8 cellular contexts compared by ENCODE assay signal in the genomic region with DNA sequence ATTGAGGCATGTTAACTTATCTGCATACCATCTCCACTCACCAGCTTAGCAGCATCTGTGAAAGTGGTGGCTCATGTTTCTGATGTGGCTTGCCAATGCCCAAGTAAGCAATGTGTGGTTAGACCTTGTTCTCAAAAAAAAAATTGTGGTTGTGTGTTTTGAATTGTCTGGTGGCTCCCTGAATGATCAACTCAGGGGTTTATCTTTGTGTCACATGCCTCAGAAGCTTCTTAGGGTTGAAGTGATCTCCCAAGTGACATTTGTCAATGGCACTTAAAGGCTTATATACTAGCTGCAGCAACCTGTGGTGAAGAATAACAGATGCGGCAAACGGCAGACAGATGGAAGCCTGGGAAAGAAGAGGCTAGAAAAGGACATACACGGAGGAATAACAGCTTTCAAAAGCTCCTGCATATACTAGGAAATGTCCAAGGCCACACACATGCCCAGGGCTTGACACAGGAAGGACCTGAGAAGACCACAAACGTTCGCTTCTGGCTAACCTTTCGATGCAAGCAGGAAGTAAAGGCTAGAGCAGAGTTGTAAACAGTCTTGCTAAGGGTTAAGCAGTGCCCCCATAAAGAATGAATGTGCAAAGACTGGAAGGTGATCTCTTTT. TPM values are rescaled to one million over a fixed set of nuclear protein-coding genes. Genes with fewer than 3 reads are reported as not detected.
DNase-seq lines count a peak whose midpoint lies in the region; ATAC-seq and TF ChIP-seq lines count a peak whose summit lies in the region.

No MANE protein-coding gene starts in this region.

- CTCF ChIA-PET in Caco-2 (lab: Charles Lee), result no interaction called here

- TF ChIP-seq CTCF in tibial artery (IDR thresholded peaks at IDR 0.05) (no peak), Caco-2 (IDR thresholded peaks at IDR 0.05; ENCODE audit: insufficient read depth in 1 of 2, low read depth in 1 of 2, low read length in 1 of 2, severe bottlenecking in 1 of 2, unreplicated experiment in 1 of 2) (no peak)

- H3K4me1 Mint-ChIP-seq in Caco-2 (ENCODE audit: low read depth, unreplicated experiment), result peaks cover 9% of the 10 kb centered on the region

- H3K36me3 ChIP-seq in tibial artery (no peaks in the 10 kb centered on the region), Caco-2 (ENCODE audit: control insufficient read depth, insufficient read depth, low read length) (no peaks in the 10 kb centered on the region)

- intact Hi-C loops in tibial artery (cut with DNase I; ENCODE audit: low total_unique reads), result no loop called here
- intact Hi-C loops in Caco-2 (cut with micrococcal nuclease; ENCODE audit: unreplicated experiment), result no loop called here

- H3K4me3 Mint-ChIP-seq in Caco-2 (ENCODE audit: unreplicated experiment), result no peak overlapping the region

- H3K36me3 Mint-ChIP-seq in Caco-2 (ENCODE audit: insufficient read depth, unreplicated experiment), result no peaks in the 10 kb centered on the region

- POLR2A ChIA-PET in Caco-2 (lab: Charles Lee), result no interaction called here

- DNase-seq in NCI-H69 (lab: John Stamatoyannopoulos, UW) (peak; percentile 16), HuH-7.5 (ENCODE audit: low spot score) (no peak), tibial artery (no peak), Caco-2 (no peak)
- DNase-seq in activated naive CD4-positive, alpha-beta T cell treated with Interleukin-2 at 50 U/mL for 16 hours, result peak; percentile 47
- DNase-seq in stimulated activated CD4-positive, alpha-beta T cell treated with anti-CD3 and anti-CD28 coated beads, TNF-alpha, amount 100 ng/mL, for 1 hour (ENCODE audit: low read depth in 3 of 3, low spot score in 1 of 3), result peak in 2 of 3 donors; percentile 12 to 16

- ATAC-seq in GM18873 (IDR thresholded peaks at IDR 0.05; ENCODE audit: low FRiP score, unreplicated experiment), result peak; percentile 97
- peak; percentile 97 for ATAC-seq in HG02943 (IDR thresholded peaks at IDR 0.05; ENCODE audit: low read depth, unreplicated experiment)

- H3K9me3 ChIP-seq in tibial artery (peaks cover 0 to 8% (median 0%) of the 10 kb centered on the region in 3 donors), Caco-2 (no peaks in the 10 kb centered on the region)

- H3K27me3 Mint-ChIP-seq in Caco-2 (ENCODE audit: insufficient read depth, unreplicated experiment), result no peaks in the 10 kb centered on the region

- no peaks in the 10 kb centered on the region for H3K9me3 Mint-ChIP-seq in Caco-2 (ENCODE audit: unreplicated experiment)

- BruUV-seq in Caco-2 (replicated peaks; lab: Mats Ljungman, UMichigan), result no TSS peak

- no peak overlapping the region for H3K27ac ChIP-seq in tibial artery

- no peak overlapping the region for H3K4me3 ChIP-seq in tibial artery
- H3K4me3 ChIP-seq in Caco-2 (ENCODE audit: low read depth, low read length), result no peak overlapping the region

- H3K27ac Mint-ChIP-seq in Caco-2 (ENCODE audit: unreplicated experiment), result no peak overlapping the region

- H3K4me1 ChIP-seq in tibial artery, result no peaks in the 10 kb centered on the region
- no peaks in the 10 kb centered on the region for H3K4me1 ChIP-seq in Caco-2

- no peaks in the 10 kb centered on the region for H3K27me3 ChIP-seq in tibial artery
- H3K27me3 ChIP-seq in Caco-2 (replicated peaks; ENCODE audit: control insufficient read depth, insufficient read depth, low read length), result no peaks in the 10 kb centered on the region

RNA-seq across cellular contexts. Expression of a gene that starts 42.2 kb away (rescaled TPM):
- 4.7 and 5.7 TPM in 2 replicates for total RNA-seq in Caco-2 (2022)

Comparison
In these comparisons a context has a peak if more than half of its experiments do, and no peak if none do; other contexts are left out.
1. DNase-seq: peak in NCI-H69 (single experiment), activated naive CD4-positive, alpha-beta T cell treated with Interleukin-2 at 50 U/mL for 16 hours (single experiment) and stimulated activated CD4-positive, alpha-beta T cell treated with anti-CD3 and anti-CD28 coated beads, TNF-alpha, amount 100 ng/mL, for 1 hour (2 of 3); none in HuH-7.5 (single experiment), tibial artery (0 of 2) and Caco-2 (0 of 2).